18 cellular contexts compared by ENCODE assay signal in the genomic region with DNA sequence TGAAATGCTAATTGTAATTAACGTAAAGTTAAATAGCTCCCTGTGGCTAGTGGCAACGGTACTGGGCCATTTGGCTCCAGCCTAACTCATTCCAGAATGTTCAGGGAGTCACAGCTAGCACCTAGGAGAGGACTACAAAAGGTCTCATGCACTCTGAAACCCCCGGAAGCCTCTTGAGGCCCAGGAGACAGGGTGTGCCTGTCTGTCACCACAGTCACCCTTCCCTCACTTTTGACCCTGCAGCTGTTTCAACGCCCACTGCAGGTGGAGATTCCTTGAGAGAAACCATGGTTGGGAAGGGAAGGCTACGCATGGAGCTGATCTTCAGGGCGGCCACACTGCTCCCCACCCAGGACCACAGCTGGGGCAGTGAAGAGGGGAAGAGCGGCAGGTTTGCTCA. TPM values are rescaled to one million over a fixed set of nuclear protein-coding genes. Genes with fewer than 3 reads are reported as not detected.
DNase-seq lines count a peak whose midpoint lies in the region; ATAC-seq lines count a peak whose summit lies in the region.
"Had no signal": no experiment of that assay in that cellular context is flagged by ENCODE, and none has a peak within 500 bp of the region (broad histone marks: within the 10 kb centered on the region; RNA-seq: fewer than 3 reads in every experiment).

No MANE protein-coding gene starts in this region.

- CTCF ChIA-PET in activated CD4-positive, alpha-beta T cell treated with anti-CD3 and anti-CD28 coated beads for 36 hours (lab: Charles Lee): interaction anchor here (0.6 to 3.5 kb wide), 9 partner anchors 19 to 894 kb away, joined by 3 to 15 read pairs (median 3); no protein-coding TSS in a partner anchor
- CTCF ChIA-PET in CD8-positive, alpha-beta memory T cell (lab: Charles Lee): interaction anchor here (1.6 to 4.0 kb wide), 2 partner anchors 33 to 894 kb away, joined by 3 to 28 read pairs; no protein-coding TSS in a partner anchor

- no peaks in the 10 kb centered on the region for H3K9me3 Mint-ChIP-seq in activated CD4-positive, alpha-beta T cell treated with anti-CD3 and anti-CD28 coated beads for 36 hours (ENCODE audit: low read depth)
- H3K9me3 Mint-ChIP-seq in CD8-positive, alpha-beta memory T cell: no peaks in the 10 kb centered on the region
- no peaks in the 10 kb centered on the region for H3K9me3 Mint-ChIP-seq in activated T-cell treated with anti-CD3 and anti-CD28 coated beads, Interleukin-2, amount 50 U/mL, for 72 hours
- H3K9me3 Mint-ChIP-seq in naive thymus-derived CD8-positive, alpha-beta T cell: no peaks in the 10 kb centered on the region

- no peak for DNase-seq in activated CD4-positive, alpha-beta T cell treated with anti-CD3 and anti-CD28 coated beads for 36 hours
- no peak for DNase-seq in activated CD4-positive, alpha-beta T cell treated with anti-CD3 and anti-CD28 coated beads for 1 hour
- DNase-seq in CD8-positive, alpha-beta memory T cell: no peak
- DNase-seq in activated T-cell treated with anti-CD3 and anti-CD28 coated beads, Interleukin-2, amount 50 U/mL, for 72 hours: no peak
- DNase-seq in naive thymus-derived CD8-positive, alpha-beta T cell: no peak
- DNase-seq in AG08396 (ENCODE audit: low spot score) (no peak), GDM1 (lab: John Stamatoyannopoulos, UW) (no peak)
- DNase-seq: cerebellar nuclear complex; DND-41; MG63; NCI-H187; NCI-H345; stimulated activated CD4-positive, alpha-beta T cell treated with anti-CD3 and anti-CD28 coated beads, Interleukin-2, amount 100 ng/mL, for 48 hours; trophoblast cell had no signal

- H3K36me3 ChIP-seq in CD8-positive, alpha-beta memory T cell (ENCODE audit: insufficient read depth, low read length): no peaks in the 10 kb centered on the region
- H3K36me3 ChIP-seq: adrenal gland, MG63, pancreas, SJSA1 had no signal

- peaks cover 38% of the 10 kb centered on the region for H3K4me1 ChIP-seq in CD8-positive, alpha-beta memory T cell (ENCODE audit: insufficient read depth, low read length)
- H3K4me1 ChIP-seq: adrenal gland, pancreas, SJSA1 had no signal

- POLR2A ChIA-PET in activated CD4-positive, alpha-beta T cell treated with anti-CD3 and anti-CD28 coated beads for 36 hours (lab: Charles Lee): no interaction called here
- POLR2A ChIA-PET in CD8-positive, alpha-beta memory T cell (lab: Charles Lee): interaction anchor here (0.6 kb wide), 1 partner anchor 592 kb away, joined by 5 read pairs; no protein-coding TSS in a partner anchor
- POLR2A ChIA-PET in naive thymus-derived CD8-positive, alpha-beta T cell (lab: Charles Lee): interaction anchor here (1.0 kb wide), 1 partner anchor 894 kb away, joined by 7 read pairs; no protein-coding TSS in a partner anchor

- intact Hi-C loops in activated CD4-positive, alpha-beta T cell treated with anti-CD3 and anti-CD28 coated beads for 36 hours (cut with DNase I, micrococcal nuclease): loop anchor here (5.0 to 10.0 kb wide), 3 partner anchors 61 to 369 kb away; partner anchors contain the start of genes SULF2 (in 1 of the 2) and ZMYND8 (in 1 of the 2)

- no peak overlapping the region for H3K4me3 ChIP-seq in CD8-positive, alpha-beta memory T cell (ENCODE audit: low read length)
- H3K4me3 ChIP-seq: adrenal gland, MG63, pancreas, SJSA1 had no signal

- H3K27ac ChIP-seq in CD8-positive, alpha-beta memory T cell (ENCODE audit: low read depth, low read length): no peak overlapping the region
- H3K27ac ChIP-seq: adrenal gland, pancreas, SJSA1 had no signal

- peak overlapping the region; percentile 94 for H3K27ac Mint-ChIP-seq in activated CD4-positive, alpha-beta T cell treated with anti-CD3 and anti-CD28 coated beads for 36 hours
- peak overlapping the region; percentile 63 to 97 (median 93) for H3K27ac Mint-ChIP-seq in CD8-positive, alpha-beta memory T cell
- H3K27ac Mint-ChIP-seq in activated T-cell treated with anti-CD3 and anti-CD28 coated beads, Interleukin-2, amount 50 U/mL, for 72 hours: no peak overlapping the region
- peak overlapping the region; percentile 94 to 100 (median 97) for H3K27ac Mint-ChIP-seq in naive thymus-derived CD8-positive, alpha-beta T cell

- ATAC-seq in activated CD4-positive, alpha-beta T cell treated with anti-CD3 and anti-CD28 coated beads for 36 hours: no peak
- ATAC-seq in activated T-cell treated with anti-CD3 and anti-CD28 coated beads, Interleukin-2, amount 50 U/mL, for 72 hours (replicated peaks in 1 of 2): no peak
- ATAC-seq in naive thymus-derived CD8-positive, alpha-beta T cell: no peak
- ATAC-seq in HG02970 (IDR thresholded peaks at IDR 0.05; ENCODE audit: low FRiP score, unreplicated experiment): no peak

- peak overlapping the region; percentile 66 for H3K4me3 Mint-ChIP-seq in activated CD4-positive, alpha-beta T cell treated with anti-CD3 and anti-CD28 coated beads for 36 hours
- H3K4me3 Mint-ChIP-seq in CD8-positive, alpha-beta memory T cell: no peak overlapping the region
- peak overlapping the region; percentile 78 to 80 for H3K4me3 Mint-ChIP-seq in activated T-cell treated with anti-CD3 and anti-CD28 coated beads, Interleukin-2, amount 50 U/mL, for 72 hours
- H3K4me3 Mint-ChIP-seq in naive thymus-derived CD8-positive, alpha-beta T cell: peak overlapping the region in 7 of 10 donors; percentile 15 to 94 (median 81)

- no peaks in the 10 kb centered on the region for H3K27me3 Mint-ChIP-seq in activated CD4-positive, alpha-beta T cell treated with anti-CD3 and anti-CD28 coated beads for 36 hours
- H3K27me3 Mint-ChIP-seq in CD8-positive, alpha-beta memory T cell: peaks cover 0 to 3% of the 10 kb centered on the region in 2 donors
- no peaks in the 10 kb centered on the region for H3K27me3 Mint-ChIP-seq in activated T-cell treated with anti-CD3 and anti-CD28 coated beads, Interleukin-2, amount 50 U/mL, for 72 hours (ENCODE audit: low read depth)
- H3K27me3 Mint-ChIP-seq in naive thymus-derived CD8-positive, alpha-beta T cell: no peaks in the 10 kb centered on the region

- H3K27me3 ChIP-seq in CD8-positive, alpha-beta memory T cell (ENCODE audit: insufficient read depth, low read length, poor library complexity, severe bottlenecking): no peaks in the 10 kb centered on the region
- H3K27me3 ChIP-seq: adrenal gland, MG63, pancreas, SJSA1 had no signal

- H3K36me3 Mint-ChIP-seq in activated CD4-positive, alpha-beta T cell treated with anti-CD3 and anti-CD28 coated beads for 36 hours (ENCODE audit: low read depth): no peaks in the 10 kb centered on the region
- H3K36me3 Mint-ChIP-seq in CD8-positive, alpha-beta memory T cell: no peaks in the 10 kb centered on the region
- H3K36me3 Mint-ChIP-seq in activated T-cell treated with anti-CD3 and anti-CD28 coated beads, Interleukin-2, amount 50 U/mL, for 72 hours (ENCODE audit: insufficient read depth in 2 of 2): peaks cover 2% of the 10 kb centered on the region in 2 donors
- no peaks in the 10 kb centered on the region for H3K36me3 Mint-ChIP-seq in naive thymus-derived CD8-positive, alpha-beta T cell

- peaks cover 29% of the 10 kb centered on the region for H3K4me1 Mint-ChIP-seq in activated CD4-positive, alpha-beta T cell treated with anti-CD3 and anti-CD28 coated beads for 36 hours
- H3K4me1 Mint-ChIP-seq in CD8-positive, alpha-beta memory T cell: peaks cover 24 to 45% (median 35%) of the 10 kb centered on the region in 3 donors
- H3K4me1 Mint-ChIP-seq in activated T-cell treated with anti-CD3 and anti-CD28 coated beads, Interleukin-2, amount 50 U/mL, for 72 hours (ENCODE audit: low read depth): peaks cover 28% of the 10 kb centered on the region
- peaks cover 21 to 62% (median 45%) of the 10 kb centered on the region in 4 donors for H3K4me1 Mint-ChIP-seq in naive thymus-derived CD8-positive, alpha-beta T cell

- no peaks in the 10 kb centered on the region for H3K9me3 ChIP-seq in CD8-positive, alpha-beta memory T cell (ENCODE audit: low read length)
- H3K9me3 ChIP-seq: adrenal gland, MG63, pancreas, SJSA1 had no signal

RNA-seq across cellular contexts. Expression of gene SULF2, which starts 58.6 kb away (rescaled TPM):
- under 1 TPM in 1 of 2 experiments, not detected in 1; 0.09 TPM for total RNA-seq in activated CD4-positive, alpha-beta T cell treated with anti-CD3 and anti-CD28 coated beads for 36 hours
- total RNA-seq in CD8-positive, alpha-beta memory T cell: 1 to 10 TPM; 1.1 to 1.4 TPM
- polyA plus RNA-seq in CD8-positive, alpha-beta memory T cell: 0.28 TPM
- total RNA-seq in activated T-cell treated with anti-CD3 and anti-CD28 coated beads, Interleukin-2, amount 50 U/mL, for 72 hours: under 1 TPM; 0.65 to 0.72 TPM
- under 1 TPM in 1 of 2 experiments, not detected in 1; 0.65 TPM for total RNA-seq in naive thymus-derived CD8-positive, alpha-beta T cell
- 1 to 10 TPM in 1 of 3 donors, not detected in 2; 1.4 TPM for polyA plus RNA-seq in naive thymus-derived CD8-positive, alpha-beta T cell

Comparison
In these comparisons a context has a peak if more than half of its experiments do, and no peak if none do; other contexts are left out.
1. H3K4me3 Mint-ChIP-seq: peak in activated CD4-positive, alpha-beta T cell treated with anti-CD3 and anti-CD28 coated beads for 36 hours (single experiment), activated T-cell treated with anti-CD3 and anti-CD28 coated beads, Interleukin-2, amount 50 U/mL, for 72 hours (2 of 2) and naive thymus-derived CD8-positive, alpha-beta T cell (7 of 10); none in CD8-positive, alpha-beta memory T cell (0 of 7).